Comparison of ENCODE assay signal across 8 cellular contexts in genomic region chr7:4739528-4739992, GRCh38. TPM values are rescaled to one million over a fixed set of nuclear protein-coding genes. Genes with fewer than 3 reads are reported as not detected.
A peak's percentile ranks its signal among the peaks of the same experiment; 100 is the strongest.
DNase-seq lines count a peak whose midpoint lies in the region; ATAC-seq and TF ChIP-seq lines count a peak whose summit lies in the region.

No MANE protein-coding gene starts in this region.

- peak overlapping the region in 3 of 5 experiments; percentile 47 to 77 (median 76) for H3K4me3 Mint-ChIP-seq in brain

- H3K4me3 ChIP-seq in DND-41 (ENCODE audit: low read depth in 1 of 2, low read length in 2 of 2) = no peak overlapping the region

- peaks cover 50% of the 10 kb centered on the region for H3K36me3 Mint-ChIP-seq in brain

- H3K27ac Mint-ChIP-seq in brain = peak overlapping the region in 3 of 5 experiments; percentile 91 to 97 (median 94)

- no peaks in the 10 kb centered on the region for H3K27me3 ChIP-seq in DND-41 (ENCODE audit: insufficient read depth, low read length, poor library complexity)

- H3K9ac ChIP-seq in DND-41 (ENCODE audit: low read depth, low read length) = no peak overlapping the region

- peaks cover 58% of the 10 kb centered on the region for H4K20me1 ChIP-seq in DND-41 (ENCODE audit: insufficient read depth, low read length)

- peaks cover 54% of the 10 kb centered on the region for H3K4me1 Mint-ChIP-seq in brain

- H3K36me3 ChIP-seq in DND-41 (ENCODE audit: insufficient read depth, low read length) = peaks cover 57% of the 10 kb centered on the region

- peaks cover 73% of the 10 kb centered on the region for H3K79me2 ChIP-seq in DND-41 (ENCODE audit: insufficient read depth, low read length)

- DNase-seq in DND-41 = peak; percentile 48
- DNase-seq in SHP77 treated with DMSO at 0.1 percent for 48 hours (lab: John Stamatoyannopoulos, UW) = peak; percentile 89
- DNase-seq in left lobe of liver (ENCODE audit: low spot score) = peak; percentile 65
- peak; percentile 9 for DNase-seq in stimulated activated naive CD4-positive, alpha-beta T cell treated with Interleukin-2 at 50 U/mL for 16 hours (lab: John Stamatoyannopoulos, UW)
- no peak for DNase-seq in GM19238 (ENCODE audit: insufficient read length, low spot score)
- no peak for DNase-seq in NCI-H1694 (lab: John Stamatoyannopoulos, UW)

- no peaks in the 10 kb centered on the region for H3K9me3 ChIP-seq in DND-41 (ENCODE audit: insufficient read depth, low read length, severe bottlenecking)

- peak; percentile 29; the same call in 1 of the 3 replicates for ATAC-seq in DND-41 (ENCODE audit: insufficient read depth, low read depth)
- peak; percentile 87 for ATAC-seq in left lobe of liver
- no peak for ATAC-seq in GM19023 (IDR thresholded peaks at IDR 0.05; ENCODE audit: unreplicated experiment)

- H3K4me2 ChIP-seq in DND-41 (ENCODE audit: insufficient read depth, low read length) = no peak overlapping the region

- TF ChIP-seq CTCF in DND-41 (IDR thresholded peaks at IDR 0.05; ENCODE audit: borderline replicate concordance, extremely low read depth, low read length, poor library complexity, severe bottlenecking) (no peak), brain (conservative IDR thresholded peaks at IDR 0.05) (no peak)

- peaks cover 42% of the 10 kb centered on the region for H3K4me1 ChIP-seq in DND-41 (ENCODE audit: insufficient read depth, low read length)

- no peak overlapping the region for H2AFZ ChIP-seq in DND-41 (ENCODE audit: low read depth, low read length)

- no peaks in the 10 kb centered on the region for H3K9me3 Mint-ChIP-seq in brain

- no peaks in the 10 kb centered on the region for H3K27me3 Mint-ChIP-seq in brain

- peak overlapping the region; percentile 56; the same call in 1 of the 2 replicates for H3K27ac ChIP-seq in DND-41 (ENCODE audit: low read length)

RNA-seq across cellular contexts. Expression of gene AP5Z1, which starts 35.9 kb away (rescaled TPM):
- polyA plus RNA-seq in brain (ENCODE audit: insufficient read depth, low read depth, low replicate concordance) = 19.5 TPM
- total RNA-seq in left lobe of liver = 13.2 TPM

RNA-seq across cellular contexts. Expression of gene FOXK1, which starts 57.5 kb away (rescaled TPM):
- 8.0 TPM for polyA plus RNA-seq in brain (ENCODE audit: insufficient read depth, low read depth, low replicate concordance)
- 8.4 TPM for total RNA-seq in left lobe of liver

Comparison
In these comparisons a context has a peak if more than half of its experiments do, and no peak if none do; other contexts are left out.
1. DNase-seq: peak in DND-41 (single experiment), SHP77 treated with DMSO at 0.1 percent for 48 hours (single experiment), left lobe of liver (single experiment) and stimulated activated naive CD4-positive, alpha-beta T cell treated with Interleukin-2 at 50 U/mL for 16 hours (single experiment); none in GM19238 (single experiment) and NCI-H1694 (single experiment).